Comparison of ENCODE assay signal across 23 cellular contexts in the genomic region with DNA sequence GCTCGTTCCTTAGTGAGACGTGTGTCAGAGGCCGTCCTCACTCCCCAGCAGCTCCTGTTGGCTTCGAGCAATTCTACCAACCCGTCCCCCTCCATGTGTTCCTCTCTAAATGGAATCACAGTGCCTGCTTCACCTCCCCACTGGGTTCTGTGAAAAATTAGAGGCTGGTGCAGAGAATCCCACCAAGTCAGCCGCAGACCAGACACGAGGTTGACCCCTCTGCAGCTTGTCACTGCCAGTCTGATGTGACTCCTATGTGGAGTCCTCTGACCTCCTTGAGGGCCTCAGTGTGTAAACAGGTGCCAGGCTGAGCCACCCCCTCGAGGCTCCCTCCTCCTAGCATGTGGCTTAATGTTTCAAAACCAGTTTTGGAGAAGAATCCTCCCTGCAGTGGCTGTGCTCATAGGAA. TPM values are rescaled to one million over a fixed set of nuclear protein-coding genes. Genes with fewer than 3 reads are reported as not detected.
A peak's percentile ranks its signal among the peaks of the same experiment; 100 is the strongest.
DNase-seq lines count a peak whose midpoint lies in the region; ATAC-seq and TF ChIP-seq lines count a peak whose summit lies in the region.
"Had no signal": no experiment of that assay in that cellular context is flagged by ENCODE, and none has a peak within 500 bp of the region (broad histone marks: within the 10 kb centered on the region; RNA-seq: fewer than 3 reads in every experiment).

No MANE protein-coding gene starts in this region.

- peaks cover 37% of the 10 kb centered on the region for H3K4me1 ChIP-seq in OCI-LY1 (ENCODE audit: insufficient read depth, low read length, severe bottlenecking)
- no peaks in the 10 kb centered on the region for H3K4me1 ChIP-seq in SJCRH30
- H3K4me1 ChIP-seq: A549, Caco-2, foreskin keratinocyte had no signal

- H3F3A ChIP-seq in OCI-LY1 (ENCODE audit: insufficient read depth, low read length): no peaks in the 10 kb centered on the region

- H3K4me3 Mint-ChIP-seq in naive B cell: peak overlapping the region in 5 of 8 donors; percentile 26 to 66 (median 53)
- no peak overlapping the region for H3K4me3 Mint-ChIP-seq in nephron progenitor cell
- H3K4me3 Mint-ChIP-seq: activated CD4-positive, alpha-beta memory T cell treated with anti-CD3 and anti-CD28 coated beads for 36 hours; dendritic cell treated with granulocyte-macrophage colony-stimulating factor and Interleukin-4, amounts not matched to agents 40 ng/mL and 50 ng/mL, for 4 days; WTC11 had no signal

- DNase-seq in naive B cell: no peak
- DNase-seq in epidermal melanocyte (ENCODE audit: insufficient read length, low spot score): no peak
- no peak for DNase-seq in nephron progenitor cell
- DNase-seq in SJCRH30: no peak
- DNase-seq: activated CD4-positive, alpha-beta memory T cell treated with anti-CD3 and anti-CD28 coated beads for 36 hours; activated gamma-delta T cell; activated T-cell treated with anti-CD3 and anti-CD28 coated beads for 4 hours; Caco-2; foreskin keratinocyte; NCI-H1694; nucleus accumbens; OCI-M1 had no signal

- peaks cover 7% of the 10 kb centered on the region; the same call in 1 of the 2 replicates for H3K27me3 ChIP-seq in OCI-LY1 (ENCODE audit: insufficient read depth, low read length)
- H3K27me3 ChIP-seq in SJCRH30: no peaks in the 10 kb centered on the region

- no peaks in the 10 kb centered on the region for H3K9me3 ChIP-seq in OCI-LY1 (ENCODE audit: low read length)
- no peaks in the 10 kb centered on the region for H3K9me3 ChIP-seq in SJCRH30 (replicated peaks)
- H3K9me3 ChIP-seq: A549, Caco-2 had no signal

- no peaks in the 10 kb centered on the region for H3K36me3 ChIP-seq in OCI-LY1 (ENCODE audit: insufficient read depth, low read length)
- H3K36me3 ChIP-seq in SJCRH30: no peaks in the 10 kb centered on the region

- H3K36me3 Mint-ChIP-seq in naive B cell (peaks cover 0 to 7% of the 10 kb centered on the region in 2 donors), nephron progenitor cell (ENCODE audit: low read depth) (no peaks in the 10 kb centered on the region)
- H3K36me3 Mint-ChIP-seq: activated CD4-positive, alpha-beta memory T cell treated with anti-CD3 and anti-CD28 coated beads for 36 hours had no signal

- peak overlapping the region; percentile 20; the same call in 1 of the 2 replicates for H3K9ac ChIP-seq in OCI-LY1 (ENCODE audit: low read length)

- H3K79me2 ChIP-seq in OCI-LY1 (ENCODE audit: insufficient read depth, low read length): no peaks in the 10 kb centered on the region
- H3K79me2 ChIP-seq: hepatocyte had no signal

- H4K20me1 ChIP-seq in OCI-LY1 (ENCODE audit: insufficient read depth, low read length): no peaks in the 10 kb centered on the region

- H3K27ac Mint-ChIP-seq in naive B cell (peak overlapping the region in 4 of 6 donors; percentile 42 to 82 (median 76)), nephron progenitor cell (no peak overlapping the region)
- H3K27ac Mint-ChIP-seq: activated CD4-positive, alpha-beta memory T cell treated with anti-CD3 and anti-CD28 coated beads for 36 hours; dendritic cell treated with granulocyte-macrophage colony-stimulating factor and Interleukin-4, amounts not matched to agents 40 ng/mL and 50 ng/mL, for 4 days; WTC11 had no signal

- peak overlapping the region; percentile 10; the same call in 1 of the 2 replicates for H3K4me2 ChIP-seq in OCI-LY1 (ENCODE audit: low read length)
- H3K4me2 ChIP-seq: A549, hepatocyte had no signal

- no peaks in the 10 kb centered on the region for H3K9me2 ChIP-seq in OCI-LY1 (ENCODE audit: low read depth, low read length)

- H3K9me3 Mint-ChIP-seq in naive B cell (peaks cover 0 to 3% (median 0%) of the 10 kb centered on the region in 7 donors), nephron progenitor cell (peaks cover 72% of the 10 kb centered on the region)
- H3K9me3 Mint-ChIP-seq: activated CD4-positive, alpha-beta memory T cell treated with anti-CD3 and anti-CD28 coated beads for 36 hours; dendritic cell treated with granulocyte-macrophage colony-stimulating factor and Interleukin-4, amounts not matched to agents 40 ng/mL and 50 ng/mL, for 4 days had no signal

- H3K4me1 Mint-ChIP-seq in naive B cell (peaks cover 36 to 61% (median 52%) of the 10 kb centered on the region in 3 donors), nephron progenitor cell (peaks cover 34% of the 10 kb centered on the region)

- no peak overlapping the region for H2AFZ ChIP-seq in OCI-LY1 (ENCODE audit: low read length)
- H2AFZ ChIP-seq: hepatocyte had no signal

- H3K4me3 ChIP-seq in OCI-LY1 (ENCODE audit: low read depth, low read length, poor library complexity, severe bottlenecking) (no peak overlapping the region), SJCRH30 (no peak overlapping the region)
- H3K4me3 ChIP-seq: A549, hepatocyte, K562 had no signal

- ATAC-seq in GM18498 (IDR thresholded peaks at IDR 0.05; ENCODE audit: unreplicated experiment): peak; percentile 15
- ATAC-seq in HG02840 (IDR thresholded peaks at IDR 0.05; ENCODE audit: low FRiP score, unreplicated experiment): peak; percentile 25
- peak in 1 of 2 donors; percentile 4 for ATAC-seq in naive B cell (ENCODE audit: low read depth in 2 of 2)
- ATAC-seq in GM21576 (IDR thresholded peaks at IDR 0.05; ENCODE audit: unreplicated experiment): no peak
- ATAC-seq: A549, foreskin keratinocyte, WTC11 had no signal

- peaks cover 0 to 11% (median 3%) of the 10 kb centered on the region in 3 donors for H3K27me3 Mint-ChIP-seq in naive B cell
- peaks cover 34% of the 10 kb centered on the region for H3K27me3 Mint-ChIP-seq in nephron progenitor cell (ENCODE audit: low read depth, poor library complexity)

- H3K27ac ChIP-seq in OCI-LY1 (ENCODE audit: low read depth, low read length, poor library complexity, severe bottlenecking) (peak overlapping the region; percentile 80), SJCRH30 (no peak overlapping the region)
- H3K27ac ChIP-seq: A549, epithelial cell of prostate, foreskin keratinocyte, hepatocyte had no signal

- TF ChIP-seq CTCF in OCI-LY1 (IDR thresholded peaks at IDR 0.05; ENCODE audit: low read length): no peak
- TF ChIP-seq CTCF in nephron progenitor cell (IDR thresholded peaks at IDR 0.05): no peak

RNA-seq across cellular contexts. Expression of a gene that starts 12.6 kb away (rescaled TPM):
- polyA plus RNA-seq in naive B cell (ENCODE audit: low read depth in 6 of 6): 10 to 100 TPM; 20.8 to 45.7 (median 34.9) TPM
- 0.03 TPM in 1 of 2 replicates, not detected in the other for total RNA-seq in SJCRH30 (2014; rRNA removed; shearing (Covaris generic))
- total RNA-seq: Caco-2, foreskin keratinocyte had no signal
- polyA plus RNA-seq: BJ, foreskin keratinocyte had no signal
